In genomic region chr22:38336699-38337098, GRCh38 we compare ENCODE assay signal across 9 cellular contexts. TPM values are rescaled to one million over a fixed set of nuclear protein-coding genes. Genes with fewer than 3 reads are reported as not detected.
DNase-seq lines count a peak whose midpoint lies in the region; TF ChIP-seq lines count a peak whose summit lies in the region.
"Had no signal": no experiment of that assay in that cellular context is flagged by ENCODE, and none has a peak within 500 bp of the region (broad histone marks: within the 10 kb centered on the region; RNA-seq: fewer than 3 reads in every experiment).

No MANE protein-coding gene starts in this region.

- CTCF ChIA-PET in activated naive CD4-positive, alpha-beta T cell treated with anti-CD3 and anti-CD28 coated beads for 36 hours (lab: Charles Lee) = no interaction called here

- peaks cover 3% of the 10 kb centered on the region for H3K4me1 Mint-ChIP-seq in activated naive CD4-positive, alpha-beta T cell treated with anti-CD3 and anti-CD28 coated beads for 36 hours (ENCODE audit: low read depth)
- H3K4me1 Mint-ChIP-seq in activated T-helper 2 cell treated with anti-CD3 and anti-CD28 coated beads, Interferon-gamma antibody, Interleukin-2, Interleukin-4, amounts not matched to agents 10 μg/mL and 5 μg/mL and 100 μg/mL, durations not matched to agents 14 hours and 24 hours and 36 hours (ENCODE audit: low read depth) = peaks cover 5% of the 10 kb centered on the region

- no peak overlapping the region for H3K27ac Mint-ChIP-seq in activated naive CD4-positive, alpha-beta T cell treated with anti-CD3 and anti-CD28 coated beads for 36 hours
- no peak overlapping the region for H3K27ac Mint-ChIP-seq in activated T-helper 2 cell treated with anti-CD3 and anti-CD28 coated beads, Interferon-gamma antibody, Interleukin-2, Interleukin-4, amounts not matched to agents 10 μg/mL and 5 μg/mL and 100 μg/mL, durations not matched to agents 14 hours and 24 hours and 36 hours

- TF ChIP-seq EP300 in esophagus muscularis mucosa (IDR thresholded peaks at IDR 0.05) = no peak

- no peaks in the 10 kb centered on the region for H3K9me3 Mint-ChIP-seq in activated naive CD4-positive, alpha-beta T cell treated with anti-CD3 and anti-CD28 coated beads for 36 hours
- no peaks in the 10 kb centered on the region for H3K9me3 Mint-ChIP-seq in activated T-helper 2 cell treated with anti-CD3 and anti-CD28 coated beads, Interferon-gamma antibody, Interleukin-2, Interleukin-4, amounts not matched to agents 10 μg/mL and 5 μg/mL and 100 μg/mL, durations not matched to agents 14 hours and 24 hours and 36 hours

- H3K27ac ChIP-seq in iPS-18a (ENCODE audit: low read length) (no peak overlapping the region), subcutaneous abdominal adipose tissue (ENCODE audit: low read depth, low read length) (no peak overlapping the region), ascending aorta (no peak overlapping the region), esophagus muscularis mucosa (replicated peaks in 1 of 4) (no peak overlapping the region)

- H3K36me3 ChIP-seq in iPS-18a (ENCODE audit: control insufficient read depth, low read depth, low read length) = no peaks in the 10 kb centered on the region
- no peaks in the 10 kb centered on the region for H3K36me3 ChIP-seq in subcutaneous abdominal adipose tissue (ENCODE audit: control insufficient read depth in 5 of 5, insufficient read depth in 5 of 5, low read length in 5 of 5)
- no peaks in the 10 kb centered on the region for H3K36me3 ChIP-seq in ascending aorta
- H3K36me3 ChIP-seq in esophagus muscularis mucosa = no peaks in the 10 kb centered on the region

- H3K4me3 ChIP-seq in iPS-18a (ENCODE audit: low read length) (peak overlapping the region; percentile 62), subcutaneous abdominal adipose tissue (ENCODE audit: low read depth in 1 of 5, low read length in 5 of 5) (peak overlapping the region in 3 of 5 donors; percentile 50 to 63 (median 53)), ascending aorta (peak overlapping the region in 1 of 2 donors; percentile 58), esophagus muscularis mucosa (peak overlapping the region in 1 of 4 donors; percentile 59)

- DNase-seq in activated naive CD4-positive, alpha-beta T cell treated with anti-CD3 and anti-CD28 coated beads for 36 hours = no peak
- no peak for DNase-seq in activated naive CD4-positive, alpha-beta T cell treated with Interleukin-2 at 50 U/mL for 16 hours
- no peak for DNase-seq in activated T-helper 2 cell treated with anti-CD3 and anti-CD28 coated beads, Interferon-gamma antibody, Interleukin-2, Interleukin-4, amounts not matched to agents 10 μg/mL and 5 μg/mL and 100 μg/mL, durations not matched to agents 14 hours and 24 hours and 36 hours (ENCODE audit: low spot score)
- DNase-seq in Ammon's horn (ENCODE audit: low spot score) = no peak
- no peak for DNase-seq in ascending aorta (ENCODE audit: low spot score in 2 of 2)
- DNase-seq in esophagus muscularis mucosa (ENCODE audit: extremely low spot score) = no peak
- DNase-seq: NCI-H1092 treated with DMSO at 0.1 percent for 48 hours had no signal

- intact Hi-C loops in activated naive CD4-positive, alpha-beta T cell treated with anti-CD3 and anti-CD28 coated beads for 36 hours (cut with micrococcal nuclease) = no loop called here
- intact Hi-C loops in activated T-helper 2 cell treated with anti-CD3 and anti-CD28 coated beads, Interferon-gamma antibody, Interleukin-2, Interleukin-4, amounts not matched to agents 10 μg/mL and 5 μg/mL and 100 μg/mL, durations not matched to agents 14 hours and 24 hours and 36 hours (cut with micrococcal nuclease) = no loop called here
- intact Hi-C loops in ascending aorta (cut with DNase I) (no loop called here), esophagus muscularis mucosa (cut with DNase I) (no loop called here)

- TF ChIP-seq CTCF in ascending aorta (IDR thresholded peaks at IDR 0.05) = no peak
- TF ChIP-seq CTCF in esophagus muscularis mucosa (IDR thresholded peaks at IDR 0.05) = no peak

- H3K4me1 ChIP-seq in iPS-18a (ENCODE audit: control insufficient read depth, low read depth, low read length) = peaks cover 6% of the 10 kb centered on the region
- H3K4me1 ChIP-seq in subcutaneous abdominal adipose tissue (ENCODE audit: control insufficient read depth in 5 of 5, insufficient read depth in 5 of 5, low read length in 5 of 5) = peaks cover 0 to 9% (median 9%) of the 10 kb centered on the region in 5 donors
- peaks cover 0 to 3% of the 10 kb centered on the region in 2 donors for H3K4me1 ChIP-seq in ascending aorta
- H3K4me1 ChIP-seq in esophagus muscularis mucosa = peaks cover 10 to 13% (median 12%) of the 10 kb centered on the region in 4 donors

- H3K9me3 ChIP-seq in iPS-18a (ENCODE audit: control insufficient read depth, low read depth, low read length) = no peaks in the 10 kb centered on the region
- no peaks in the 10 kb centered on the region for H3K9me3 ChIP-seq in subcutaneous abdominal adipose tissue (ENCODE audit: control insufficient read depth in 5 of 5, low read length in 5 of 5)
- no peaks in the 10 kb centered on the region for H3K9me3 ChIP-seq in ascending aorta
- no peaks in the 10 kb centered on the region for H3K9me3 ChIP-seq in esophagus muscularis mucosa

- no peaks in the 10 kb centered on the region for H3K36me3 Mint-ChIP-seq in activated naive CD4-positive, alpha-beta T cell treated with anti-CD3 and anti-CD28 coated beads for 36 hours (ENCODE audit: low read depth)
- no peaks in the 10 kb centered on the region for H3K36me3 Mint-ChIP-seq in activated T-helper 2 cell treated with anti-CD3 and anti-CD28 coated beads, Interferon-gamma antibody, Interleukin-2, Interleukin-4, amounts not matched to agents 10 μg/mL and 5 μg/mL and 100 μg/mL, durations not matched to agents 14 hours and 24 hours and 36 hours (ENCODE audit: low read depth)

- H3K9ac ChIP-seq in iPS-18a (ENCODE audit: low read length) = peak overlapping the region; percentile 40
- H3K9ac ChIP-seq in subcutaneous abdominal adipose tissue (ENCODE audit: low read length in 5 of 5) = no peak overlapping the region

- WGBS in esophagus muscularis mucosa = 78% methylated on average over 9 of the region's 9 CpGs

- H3K27me3 ChIP-seq in iPS-18a (ENCODE audit: control insufficient read depth, insufficient read depth, low read length) (peaks cover 6% of the 10 kb centered on the region), subcutaneous abdominal adipose tissue (ENCODE audit: control insufficient read depth in 5 of 5, insufficient read depth in 4 of 5, low read length in 5 of 5) (peaks cover 0 to 3% (median 0%) of the 10 kb centered on the region in 5 donors), ascending aorta (no peaks in the 10 kb centered on the region), esophagus muscularis mucosa (peaks cover 0 to 30% (median 0%) of the 10 kb centered on the region in 4 donors)

- H3K27me3 Mint-ChIP-seq in activated naive CD4-positive, alpha-beta T cell treated with anti-CD3 and anti-CD28 coated beads for 36 hours (ENCODE audit: low read depth) = peaks cover 8% of the 10 kb centered on the region
- peaks cover 12% of the 10 kb centered on the region for H3K27me3 Mint-ChIP-seq in activated T-helper 2 cell treated with anti-CD3 and anti-CD28 coated beads, Interferon-gamma antibody, Interleukin-2, Interleukin-4, amounts not matched to agents 10 μg/mL and 5 μg/mL and 100 μg/mL, durations not matched to agents 14 hours and 24 hours and 36 hours (ENCODE audit: low read depth)

- peak overlapping the region; percentile 64 for H3K4me3 Mint-ChIP-seq in activated naive CD4-positive, alpha-beta T cell treated with anti-CD3 and anti-CD28 coated beads for 36 hours
- peak overlapping the region; percentile 71 for H3K4me3 Mint-ChIP-seq in activated T-helper 2 cell treated with anti-CD3 and anti-CD28 coated beads, Interferon-gamma antibody, Interleukin-2, Interleukin-4, amounts not matched to agents 10 μg/mL and 5 μg/mL and 100 μg/mL, durations not matched to agents 14 hours and 24 hours and 36 hours (ENCODE audit: low read depth)

- no peak for TF ChIP-seq POLR2A in esophagus muscularis mucosa (IDR thresholded peaks at IDR 0.05; ENCODE audit: low read depth)

RNA-seq across cellular contexts. Expression of gene CSNK1E, which starts 19.5 kb away (rescaled TPM):
- 100 to 1,000 TPM; 105 to 108 TPM for total RNA-seq in activated naive CD4-positive, alpha-beta T cell treated with anti-CD3 and anti-CD28 coated beads for 36 hours
- 155 and 160 TPM in 2 replicates for total RNA-seq in activated T-helper 2 cell treated with anti-CD3 and anti-CD28 coated beads, Interferon-gamma antibody, Interleukin-2, Interleukin-4, amounts not matched to agents 10 μg/mL and 5 μg/mL and 100 μg/mL, durations not matched to agents 14 hours and 24 hours and 36 hours
- 185 TPM for total RNA-seq in ascending aorta
- total RNA-seq in esophagus muscularis mucosa = 100 to 1,000 TPM in 1 of 4 donors, 10 to 100 TPM in 3; 67.9 to 102 (median 91.7) TPM
